In genomic region chr5:1336749-1337489, GRCh38 we compare ENCODE assay signal across 2 cellular contexts.
TF ChIP-seq lines count a peak whose summit lies in the region.

No MANE protein-coding gene starts in this region.

TF ChIP-seq in liver, 16 proteins besides CTCF, POLR2A, EP300 and RAD21:
- no peak for TF ChIP-seq HNF4G (IDR thresholded peaks at IDR 0.05)
- TF ChIP-seq GABPA (IDR thresholded peaks at IDR 0.05 in 1 of 2, conservative IDR thresholded peaks at IDR 0.05 in 1 of 2), result peak in 1 of 2 donors; percentile 20
- peak; percentile 91 to 99 for TF ChIP-seq RXRA (IDR thresholded peaks at IDR 0.05)
- TF ChIP-seq HNF4A (conservative IDR thresholded peaks at IDR 0.05), result peak; percentile 68 to 79
- TF ChIP-seq NR2F2 (IDR thresholded peaks at IDR 0.05), result no peak
- peak; percentile 63 for TF ChIP-seq YY1 (IDR thresholded peaks at IDR 0.05)
- no peak for TF ChIP-seq EGR1 (IDR thresholded peaks at IDR 0.05; ENCODE audit: low read depth in 2 of 2)
- TF ChIP-seq JUND (IDR thresholded peaks at IDR 0.05), result peak in 1 of 2 donors; percentile 31
- TF ChIP-seq REST (IDR thresholded peaks at IDR 0.05), result peak; percentile 67
- TF ChIP-seq ZBTB33 (IDR thresholded peaks at IDR 0.05), result no peak
- TF ChIP-seq TAF1 (conservative IDR thresholded peaks at IDR 0.05), result peak; percentile 33
- TF ChIP-seq SP1 (IDR thresholded peaks at IDR 0.05), result peak; percentile 88
- TF ChIP-seq FOXA2 (IDR thresholded peaks at IDR 0.05), result peak; percentile 31
- TF ChIP-seq ATF3 (IDR thresholded peaks at IDR 0.05), result no peak
- no peak for TF ChIP-seq FOXA1 (IDR thresholded peaks at IDR 0.05)
- TF ChIP-seq MAX (IDR thresholded peaks at IDR 0.05), result peak; percentile 56
TF ChIP-seq in liver: peak in this region for 10.

TF ChIP-seq in HepG2, 621 proteins besides CTCF, POLR2A, EP300 and RAD21:
- TF ChIP-seq ZHX1 (CRISPR knock-in tag; IDR thresholded peaks at IDR 0.05; ENCODE audit: low read depth) (no peak), ZNF547 (CRISPR knock-in tag; IDR thresholded peaks at IDR 0.05) (no peak), ZBTB1 (CRISPR knock-in tag; IDR thresholded peaks at IDR 0.05; ENCODE audit: borderline replicate concordance) (no peak), RBAK (CRISPR knock-in tag; IDR thresholded peaks at IDR 0.05) (no peak), ZNF17 (CRISPR knock-in tag; IDR thresholded peaks at IDR 0.05) (no peak), TIGD3 (CRISPR knock-in tag; IDR thresholded peaks at IDR 0.05; ENCODE audit: borderline replicate concordance) (no peak), FLYWCH1 (CRISPR knock-in tag; IDR thresholded peaks at IDR 0.05) (no peak), ZBTB37 (CRISPR knock-in tag; IDR thresholded peaks at IDR 0.05) (no peak), KDM6A (CRISPR knock-in tag; IDR thresholded peaks at IDR 0.05; ENCODE audit: low read depth) (no peak), HMG20B (CRISPR knock-in tag; conservative IDR thresholded peaks at IDR 0.05) (no peak), U2AF1 (optimal IDR thresholded peaks at IDR 0.05; ENCODE audit: low read depth, low read length) (no peak), HOXA7 (CRISPR knock-in tag; IDR thresholded peaks at IDR 0.05) (no peak), ZBTB49 (CRISPR knock-in tag; IDR thresholded peaks at IDR 0.05; ENCODE audit: borderline replicate concordance) (no peak)
TF ChIP-seq in HepG2: peak in this region for 0.
